ENCODE assay signal across 1 cellular context in genomic region chr12:108090107-108090899, GRCh38.
TF ChIP-seq lines count a peak whose summit lies in the region.

No MANE protein-coding gene starts in this region.

TF ChIP-seq in GM12878, 131 proteins besides CTCF, POLR2A, EP300 and RAD21 (continued from another document):
- TF ChIP-seq PKNOX1 (IDR thresholded peaks at IDR 0.05) (peak; percentile 39), YY1 (IDR thresholded peaks at IDR 0.05; ENCODE audit: low read depth, low read length) (peak; percentile 66; the same call in 1 of the 2 replicates)
